ENCODE assay signal across 9 cellular contexts in the genomic region with DNA sequence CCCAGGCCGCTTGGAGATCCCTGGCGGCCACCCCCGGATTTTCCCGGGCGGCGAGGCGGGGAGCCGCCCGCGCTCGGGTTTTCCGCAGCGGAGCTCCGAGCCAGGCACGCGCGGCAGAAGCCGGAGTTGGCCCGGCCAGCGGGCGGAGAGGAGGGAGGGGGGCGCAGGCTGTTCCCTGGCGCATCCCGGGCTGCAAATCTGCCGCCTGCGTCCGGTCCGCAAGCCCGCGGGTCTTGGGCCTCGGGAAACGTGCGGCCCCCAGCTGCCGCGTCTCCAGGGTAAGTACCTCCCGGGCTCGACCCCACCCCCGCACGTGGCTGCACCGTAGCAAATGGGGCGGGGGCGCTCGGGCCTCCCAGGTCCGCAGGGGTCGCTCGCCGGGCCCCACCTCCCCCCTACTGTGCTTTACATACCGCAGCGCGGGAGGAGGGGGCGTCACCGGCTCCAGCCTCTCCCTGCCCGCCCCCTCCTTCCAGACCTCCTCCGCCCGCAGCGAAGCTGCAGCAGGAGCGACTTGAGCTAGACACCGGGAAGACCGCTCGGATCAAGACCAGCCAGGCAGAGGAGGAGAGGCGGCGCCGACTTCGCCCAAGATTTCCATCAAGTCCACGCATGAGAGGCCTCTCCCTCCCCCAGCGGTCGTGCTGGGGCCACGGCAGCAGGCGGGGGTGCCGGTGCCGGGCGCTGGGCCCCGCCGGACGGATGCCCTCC. TPM values are rescaled to one million over a fixed set of nuclear protein-coding genes. Genes with fewer than 3 reads are reported as not detected.
A peak's percentile ranks its signal among the peaks of the same experiment; 100 is the strongest.
DNase-seq lines count a peak whose midpoint lies in the region; ATAC-seq and TF ChIP-seq lines count a peak whose summit lies in the region.
"Had no signal": no experiment of that assay in that cellular context is flagged by ENCODE, and none has a peak within 500 bp of the region (broad histone marks: within the 10 kb centered on the region; RNA-seq: fewer than 3 reads in every experiment).

No MANE protein-coding gene starts in this region.

- peak overlapping the region; percentile 71 for H3K9ac ChIP-seq in smooth muscle cell (ENCODE audit: low read depth)

- H3K4me3 Mint-ChIP-seq in activated naive CD8-positive, alpha-beta T cell treated with anti-CD3 and anti-CD28 coated beads, Interleukin-2, amount 10 ng/mL, durations not matched to agents 7 days and 5 days: no peak overlapping the region

- H3K27ac Mint-ChIP-seq in activated naive CD8-positive, alpha-beta T cell treated with anti-CD3 and anti-CD28 coated beads, Interleukin-2, amount 10 ng/mL, durations not matched to agents 7 days and 5 days: no peak overlapping the region

- H3K79me2 ChIP-seq in smooth muscle cell (ENCODE audit: low read depth): peaks cover 25% of the 10 kb centered on the region

- peak overlapping the region; percentile 89 for H3K4me2 ChIP-seq in smooth muscle cell

- H3K4me1 ChIP-seq in iPS DF 6.9 (ENCODE audit: control insufficient read depth, insufficient read depth, low read length) (no peaks in the 10 kb centered on the region), smooth muscle cell (ENCODE audit: low read depth) (no peaks in the 10 kb centered on the region)

- H3K27me3 ChIP-seq in iPS DF 6.9 (ENCODE audit: control insufficient read depth, insufficient read depth, low read length): no peaks in the 10 kb centered on the region; the same call in 1 of the 2 replicates
- H3K27me3 ChIP-seq in smooth muscle cell (ENCODE audit: low read depth): no peaks in the 10 kb centered on the region

- peaks cover 30% of the 10 kb centered on the region for H4K20me1 ChIP-seq in smooth muscle cell (ENCODE audit: low read depth)

- POLR2A ChIA-PET in activated naive CD8-positive, alpha-beta T cell treated with anti-CD3 and anti-CD28 coated beads, Interleukin-2, amount 10 ng/mL, durations not matched to agents 7 days and 5 days (lab: Charles Lee): interaction anchor here (0.5 to 2.6 kb wide), 4 partner anchors 60 to 474 kb away, joined by 3 to 8 read pairs (median 3); a partner anchor contains a TSS

- peaks cover 30% of the 10 kb centered on the region for H3K27me3 Mint-ChIP-seq in activated naive CD8-positive, alpha-beta T cell treated with anti-CD3 and anti-CD28 coated beads, Interleukin-2, amount 10 ng/mL, durations not matched to agents 7 days and 5 days

- peaks cover 9% of the 10 kb centered on the region for H3K4me1 Mint-ChIP-seq in activated naive CD8-positive, alpha-beta T cell treated with anti-CD3 and anti-CD28 coated beads, Interleukin-2, amount 10 ng/mL, durations not matched to agents 7 days and 5 days

- no CpG with 5 or more reads among the region's 75 CpGs for WGBS in iPS DF 6.9 (ENCODE audit: insufficient coverage, insufficient read length)
- 1% methylated on average over 55 of the region's 75 CpGs for WGBS in smooth muscle cell (ENCODE audit: low lambda C conversion rate)

- TF ChIP-seq CTCF in smooth muscle cell (IDR thresholded peaks at IDR 0.05; ENCODE audit: borderline replicate concordance, insufficient read depth, poor library complexity, severe bottlenecking): no peak

- H3K36me3 ChIP-seq in iPS DF 6.9 (ENCODE audit: control insufficient read depth, insufficient read depth, low read length) (no peaks in the 10 kb centered on the region), smooth muscle cell (ENCODE audit: low read depth) (no peaks in the 10 kb centered on the region)

- peaks cover 17% of the 10 kb centered on the region for H3F3A ChIP-seq in smooth muscle cell (ENCODE audit: low read depth)

- H3K27ac ChIP-seq in iPS DF 6.9 (ENCODE audit: low read length) (no peak overlapping the region), smooth muscle cell (ENCODE audit: low read depth) (peak overlapping the region; percentile 87)
- H3K27ac ChIP-seq: 22Rv1 had no signal

- H3K9me3 ChIP-seq in iPS DF 6.9 (ENCODE audit: control insufficient read depth, insufficient read depth, low read length): no peaks in the 10 kb centered on the region
- H3K9me3 ChIP-seq in smooth muscle cell (replicated peaks; ENCODE audit: low read depth): no peaks in the 10 kb centered on the region

- H3K9me3 Mint-ChIP-seq in activated naive CD8-positive, alpha-beta T cell treated with anti-CD3 and anti-CD28 coated beads, Interleukin-2, amount 10 ng/mL, durations not matched to agents 7 days and 5 days: no peaks in the 10 kb centered on the region

- no peaks in the 10 kb centered on the region for H3K36me3 Mint-ChIP-seq in activated naive CD8-positive, alpha-beta T cell treated with anti-CD3 and anti-CD28 coated beads, Interleukin-2, amount 10 ng/mL, durations not matched to agents 7 days and 5 days

- peak overlapping the region; percentile 45; the same call in 1 of the 2 replicates for H3K4me3 ChIP-seq in iPS DF 6.9 (ENCODE audit: low read length)
- H3K4me3 ChIP-seq in smooth muscle cell: peak overlapping the region; percentile 68

- H2AFZ ChIP-seq in smooth muscle cell (ENCODE audit: low read depth): no peak overlapping the region

- DNase-seq in DMS 273 (lab: John Stamatoyannopoulos, UW; ENCODE audit: unreplicated experiment) (peak; percentile 75), DMS 273 treated with DMSO at 0.1 percent for 48 hours (lab: John Stamatoyannopoulos, UW) (no peak), iPS DF 6.9 (ENCODE audit: low read depth, low spot score) (no peak), smooth muscle cell (lab: John Stamatoyannopoulos, UW; ENCODE audit: unreplicated experiment) (no peak), medulla oblongata (ENCODE audit: extremely low spot score) (no peak)
- peak; percentile 46 for DNase-seq in activated naive CD8-positive, alpha-beta T cell treated with anti-CD3 and anti-CD28 coated beads, Interleukin-2, amount 10 ng/mL, durations not matched to agents 7 days and 5 days

- no peak for ATAC-seq in activated naive CD8-positive, alpha-beta T cell treated with anti-CD3 and anti-CD28 coated beads, Interleukin-2, amount 10 ng/mL, durations not matched to agents 7 days and 5 days (ENCODE audit: low read depth)
- ATAC-seq in HG03469 (IDR thresholded peaks at IDR 0.05; ENCODE audit: unreplicated experiment) (no peak), GM18511 (IDR thresholded peaks at IDR 0.05; ENCODE audit: unreplicated experiment) (no peak)

RNA-seq across cellular contexts. Expression of a gene that starts 1.6 kb away (rescaled TPM):
- not detected for total RNA-seq in activated naive CD8-positive, alpha-beta T cell treated with anti-CD3 and anti-CD28 coated beads, Interleukin-2, amount 10 ng/mL, durations not matched to agents 7 days and 5 days
- total RNA-seq in smooth muscle cell: 20.5 and 23.8 TPM in 2 replicates
- polyA plus RNA-seq in smooth muscle cell: 32.3 and 33.2 TPM in 2 replicates

RNA-seq across cellular contexts. Expression of a gene that starts 59.6 kb away (rescaled TPM):
- total RNA-seq in activated naive CD8-positive, alpha-beta T cell treated with anti-CD3 and anti-CD28 coated beads, Interleukin-2, amount 10 ng/mL, durations not matched to agents 7 days and 5 days: 100 to 1,000 TPM; 119 to 129 TPM
- 50.1 and 53.9 TPM in 2 replicates for total RNA-seq in smooth muscle cell
- polyA plus RNA-seq in smooth muscle cell: 92.5 and 98.7 TPM in 2 replicates

Comparison
In these comparisons a context has a peak if more than half of its experiments do, and no peak if none do; other contexts are left out.
1. DNase-seq: peak in DMS 273 (single experiment) and activated naive CD8-positive, alpha-beta T cell treated with anti-CD3 and anti-CD28 coated beads, Interleukin-2, amount 10 ng/mL, durations not matched to agents 7 days and 5 days (single experiment); none in DMS 273 treated with DMSO at 0.1 percent for 48 hours (single experiment), iPS DF 6.9 (single experiment), smooth muscle cell (single experiment) and medulla oblongata (single experiment).
2. RNA of a gene that starts 1.6 kb away (total RNA-seq): 20.5 to 23.8 TPM in smooth muscle cell; not detected in activated naive CD8-positive, alpha-beta T cell treated with anti-CD3 and anti-CD28 coated beads, Interleukin-2, amount 10 ng/mL, durations not matched to agents 7 days and 5 days; every median in the first group is over 10 times any median in the second.